Comparison of ENCODE assay signal across 8 cellular contexts in genomic region chr1:206472454-206472853, GRCh38. TPM values are rescaled to one million over a fixed set of nuclear protein-coding genes. Genes with fewer than 3 reads are reported as not detected.
A peak's percentile ranks its signal among the peaks of the same experiment; 100 is the strongest.
DNase-seq lines count a peak whose midpoint lies in the region; ATAC-seq, FAIRE-seq and TF ChIP-seq lines count a peak whose summit lies in the region.

No MANE protein-coding gene starts in this region.

- H3K18ac ChIP-seq in IMR-90 (ENCODE audit: low read depth, low read length), result peak overlapping the region; percentile 58; the same call in 1 of the 2 replicates

- no peak overlapping the region for H4K5ac ChIP-seq in IMR-90 (ENCODE audit: low read depth, low read length)

- BruUV-seq in IMR-90 (replicated peaks; lab: Mats Ljungman, UMichigan), result no TSS peak

- H3K36me3 ChIP-seq in IMR-90 (ENCODE audit: control insufficient read depth, insufficient read depth, low read length), result peaks cover 27% of the 10 kb centered on the region; the same call in 1 of the 2 replicates
- no peaks in the 10 kb centered on the region for H3K36me3 ChIP-seq in right lobe of liver

- H2BK5ac ChIP-seq in IMR-90 (ENCODE audit: low read depth, low read length, poor library complexity, severe bottlenecking), result peak overlapping the region; percentile 52

- peak; percentile 57 for ATAC-seq in IMR-90 (ENCODE audit: low read depth)
- no peak for ATAC-seq in activated T-helper 17 cell treated with anti-CD3 and anti-CD28 coated beads, Interleukin-2, amount 50 U/mL, for 72 hours (replicated peaks)
- peak in 3 of 4 donors; percentile 6 to 58 (median 15) for ATAC-seq in right lobe of liver
- no peak for ATAC-seq in left lobe of liver
- ATAC-seq in HG03045 (IDR thresholded peaks at IDR 0.05; ENCODE audit: unreplicated experiment), result no peak

- intact Hi-C loops in IMR-90 (cut with micrococcal nuclease), result loop anchor here (10.0 kb wide), 1 partner anchor 512 kb away; no protein-coding TSS in a partner anchor
- intact Hi-C loops in right lobe of liver (cut with DNase I), result loop anchor here in 1 of 2 donors (10.0 kb wide), 1 partner anchor 442 kb away; no protein-coding TSS in a partner anchor

- dilution Hi-C loops in IMR-90 (cut with HindIII; ENCODE audit: low sequenced_read_pairs, unreplicated experiment), result no loop called here

- peak overlapping the region; percentile 68; the same call in 1 of the 2 replicates for H2BK120ac ChIP-seq in IMR-90 (ENCODE audit: low read depth, low read length)

- peak overlapping the region; percentile 90 for H3K27ac Mint-ChIP-seq in activated T-helper 17 cell treated with anti-CD3 and anti-CD28 coated beads, Interleukin-2, amount 50 U/mL, for 72 hours

- CTCF ChIA-PET in IMR-90 (lab: Yijun Ruan, JAX), result interaction anchor here (0.6 to 0.7 kb wide), 2 partner anchors 10 to 42 kb away, joined by 3 read pairs; no protein-coding TSS in a partner anchor

- peak; percentile 67 for DNase-seq in AG20443 (ENCODE audit: low spot score)
- DNase-seq in IMR-90, result peak; percentile 93
- peak in 1 of 3 donors; percentile 57 for DNase-seq in right lobe of liver
- no peak for DNase-seq in putamen (ENCODE audit: low spot score)
- DNase-seq in left lobe of liver (ENCODE audit: low spot score), result no peak
- DNase-seq in frontal cortex (ENCODE audit: low spot score in 2 of 2), result no peak

- H3K4me3 ChIP-seq in IMR-90 (ENCODE audit: insufficient read depth, low read depth, low read length) (no peak overlapping the region), right lobe of liver (no peak overlapping the region)

- peak overlapping the region; percentile 57; the same call in 1 of the 2 replicates for H3K14ac ChIP-seq in IMR-90 (replicated peaks; ENCODE audit: low read depth, low read length)

- peaks cover 22% of the 10 kb centered on the region for H3K4me1 ChIP-seq in IMR-90 (ENCODE audit: control insufficient read depth, insufficient read depth, low read length)
- H3K4me1 ChIP-seq in right lobe of liver, result peaks cover 0 to 10% (median 0%) of the 10 kb centered on the region in 4 donors

- H3K36me3 Mint-ChIP-seq in activated T-helper 17 cell treated with anti-CD3 and anti-CD28 coated beads, Interleukin-2, amount 50 U/mL, for 72 hours (ENCODE audit: low read depth), result peaks cover 53% of the 10 kb centered on the region

- no peak for FAIRE-seq in frontal cortex (lab: Jason Lieb, UNC)

- peak overlapping the region; percentile 50; the same call in 1 of the 2 replicates for H3K56ac ChIP-seq in IMR-90 (ENCODE audit: extremely low read depth, insufficient read depth, low read length)

- H3K27me3 ChIP-seq in IMR-90 (ENCODE audit: control insufficient read depth, insufficient read depth, low read length) (no peaks in the 10 kb centered on the region), right lobe of liver (no peaks in the 10 kb centered on the region)

- no peaks in the 10 kb centered on the region for H3K9me3 Mint-ChIP-seq in activated T-helper 17 cell treated with anti-CD3 and anti-CD28 coated beads, Interleukin-2, amount 50 U/mL, for 72 hours

- WGBS in IMR-90 (ENCODE audit: extremely low coverage in 2 of 2, insufficient read length in 1 of 2), 2 experiments, result no CpG with 5 or more reads among the region's 3 CpGs
- WGBS in right lobe of liver (ENCODE audit: insufficient coverage, low coverage, low lambda C conversion rate, missing lambda C conversion rate), result 22% methylated on average over 2 of the region's 3 CpGs

- H3K79me1 ChIP-seq in IMR-90 (ENCODE audit: low read depth in 1 of 2, low read length in 2 of 2), result peaks cover 19 to 28% of the 10 kb centered on the region in 2 experiments

- H4K91ac ChIP-seq in IMR-90 (ENCODE audit: insufficient read depth, low read depth, low read length), result peak overlapping the region; percentile 68

- H3K23ac ChIP-seq in IMR-90 (ENCODE audit: low read depth, low read length), result peak overlapping the region; percentile 44; the same call in 1 of the 2 replicates

- TF ChIP-seq CTCF in IMR-90 (conservative IDR thresholded peaks at IDR 0.05; ENCODE audit: low read depth, low read length) (no peak), right lobe of liver (IDR thresholded peaks at IDR 0.05) (no peak)

- H2BK15ac ChIP-seq in IMR-90 (ENCODE audit: low read depth, low read length), result peak overlapping the region; percentile 76; the same call in 1 of the 3 replicates

- peak overlapping the region; percentile 72 for H2AFZ ChIP-seq in IMR-90 (replicated peaks; ENCODE audit: low read length, poor library complexity)

- TF ChIP-seq POLR2A in IMR-90 (IDR thresholded peaks at IDR 0.05; ENCODE audit: low read depth, low read length), result peak; percentile 47
- no peak for TF ChIP-seq POLR2A in right lobe of liver (IDR thresholded peaks at IDR 0.05)

- peak overlapping the region; percentile 70 for H3K4me2 ChIP-seq in IMR-90 (ENCODE audit: low read depth, low read length)

- H2BK20ac ChIP-seq in IMR-90 (ENCODE audit: low read depth, low read length), result 0 out of 2 replicates have a peak overlapping the region, but pooled peaks have one; percentile 58

- in situ Hi-C loops in IMR-90 (cut with MboI; ENCODE audit: low sequenced_read_pairs), result no loop called here

- no peaks in the 10 kb centered on the region for H4K20me1 ChIP-seq in IMR-90 (ENCODE audit: insufficient read depth, low read length)

- POLR2A ChIA-PET in IMR-90 (lab: Charles Lee; ENCODE audit: unreplicated experiment), result no interaction called here

- TF ChIP-seq RAD21 in IMR-90 (IDR thresholded peaks at IDR 0.05; ENCODE audit: low read length), result no peak

- H3K9me3 ChIP-seq in IMR-90 (ENCODE audit: control insufficient read depth, insufficient read depth, low read length) (no peaks in the 10 kb centered on the region), right lobe of liver (no peaks in the 10 kb centered on the region)

- peaks cover 52% of the 10 kb centered on the region for H3K4me1 Mint-ChIP-seq in activated T-helper 17 cell treated with anti-CD3 and anti-CD28 coated beads, Interleukin-2, amount 50 U/mL, for 72 hours

- H2AK5ac ChIP-seq in IMR-90 (ENCODE audit: low read depth, low read length), result peak overlapping the region; percentile 67

- H3K9ac ChIP-seq in IMR-90 (ENCODE audit: low read depth, low read length), result no peak overlapping the region

- H3K4me3 Mint-ChIP-seq in activated T-helper 17 cell treated with anti-CD3 and anti-CD28 coated beads, Interleukin-2, amount 50 U/mL, for 72 hours, result peak overlapping the region; percentile 95

- H2AK9ac ChIP-seq in IMR-90 (replicated peaks; ENCODE audit: low read depth, low read length, poor library complexity), result peak overlapping the region; percentile 86

- peak overlapping the region in 1 of 2 experiments; percentile 71; a peak in 2 of 4 replicates for H4K8ac ChIP-seq in IMR-90 (ENCODE audit: low read depth in 2 of 2, low read length in 2 of 2)

- H3K27me3 Mint-ChIP-seq in activated T-helper 17 cell treated with anti-CD3 and anti-CD28 coated beads, Interleukin-2, amount 50 U/mL, for 72 hours, result no peaks in the 10 kb centered on the region

- H3K27ac ChIP-seq in IMR-90 (ENCODE audit: insufficient read depth, low read length) (peak overlapping the region; percentile 49; the same call in 1 of the 2 replicates), right lobe of liver (no peak overlapping the region)

- H3K9me1 ChIP-seq in IMR-90 (ENCODE audit: insufficient read depth, low read length), result peaks cover 8% of the 10 kb centered on the region

- H3K4ac ChIP-seq in IMR-90 (ENCODE audit: low read depth, low read length), result peak overlapping the region; percentile 93

TF ChIP-seq in IMR-90, 13 proteins besides CTCF, POLR2A, EP300 and RAD21:
- TF ChIP-seq NFE2L2 (IDR thresholded peaks at IDR 0.05; ENCODE audit: low read depth, low read length) (no peak), CEBPB (IDR thresholded peaks at IDR 0.05; ENCODE audit: low read depth, low read length) (peak; percentile 98), MXI1 (IDR thresholded peaks at IDR 0.05; ENCODE audit: borderline replicate concordance, low read depth, low read length) (0 out of 2 replicates have a peak, but pooled peaks have one; percentile 39), SMC3 (IDR thresholded peaks at IDR 0.05; ENCODE audit: low read depth, low read length) (no peak), BHLHE40 (IDR thresholded peaks at IDR 0.05; ENCODE audit: low read depth, low read length) (no peak), MAZ (IDR thresholded peaks at IDR 0.05; ENCODE audit: borderline replicate concordance, low read depth, low read length) (peak; percentile 90), FOS (IDR thresholded peaks at IDR 0.05; ENCODE audit: low read depth, low read length) (peak; percentile 3; the same call in 1 of the 2 replicates), RCOR1 (IDR thresholded peaks at IDR 0.05; ENCODE audit: insufficient replicate concordance, low read length) (no peak)

RNA-seq across cellular contexts. Expression of gene IKBKE, which starts 2.2 kb away (rescaled TPM):
- total RNA-seq in IMR-90 (2012; rRNA removed) (21.4 and 24.0 TPM in 2 replicates), right lobe of liver (1 to 10 TPM in 5 of 6 experiments, under 1 TPM in 1; 0.86 to 2.7 (median 1.9) TPM), left lobe of liver (1.3 TPM), frontal cortex (0.41 TPM)
- 20.3 and 21.0 TPM in 2 replicates for polyA plus RNA-seq in IMR-90 (2012; rRNA removed)
- 14.8 and 17.1 TPM in 2 replicates for polyA plus RNA-seq in IMR-90 (2012; cell fraction: cytosol; rRNA removed)
- polyA plus RNA-seq in IMR-90 (2012; cell fraction: nucleus; rRNA removed; ENCODE audit: low replicate concordance), result 47.3 and 62.4 TPM in 2 replicates
- total RNA-seq in activated T-helper 17 cell treated with anti-CD3 and anti-CD28 coated beads, Interleukin-2, amount 50 U/mL, for 72 hours, result 10 to 100 TPM; 21.7 to 26.6 TPM

RNA-seq across cellular contexts. Expression of gene RASSF5, which starts 34.9 kb away (rescaled TPM):
- total RNA-seq in IMR-90 (2012; rRNA removed) (0.18 and 0.56 TPM in 2 replicates), right lobe of liver (10 to 100 TPM in 5 of 6 experiments, 1 to 10 TPM in 1; 8.1 to 18.8 (median 12.6) TPM), left lobe of liver (13.1 TPM), frontal cortex (0.82 TPM)
- 1.1 TPM in 2 replicates for polyA plus RNA-seq in IMR-90 (2012; rRNA removed)
- polyA plus RNA-seq in IMR-90 (2012; cell fraction: cytosol; rRNA removed), result 0.39 and 1.2 TPM in 2 replicates
- polyA plus RNA-seq in IMR-90 (2012; cell fraction: nucleus; rRNA removed; ENCODE audit: low replicate concordance), result 2.3 and 3.2 TPM in 2 replicates
- total RNA-seq in activated T-helper 17 cell treated with anti-CD3 and anti-CD28 coated beads, Interleukin-2, amount 50 U/mL, for 72 hours, result 100 to 1,000 TPM; 162 to 227 TPM

Comparison
In these comparisons a context has a peak if more than half of its experiments do, and no peak if none do; other contexts are left out.
1. DNase-seq: peak in AG20443 (single experiment) and IMR-90 (single experiment); none in putamen (single experiment), left lobe of liver (single experiment) and frontal cortex (0 of 2).
2. ATAC-seq: peak in IMR-90 (single experiment) and right lobe of liver (3 of 4); none in activated T-helper 17 cell treated with anti-CD3 and anti-CD28 coated beads, Interleukin-2, amount 50 U/mL, for 72 hours (single experiment), left lobe of liver (single experiment) and HG03045 (single experiment).
3. RNA of gene RASSF5, which starts 34.9 kb away (total RNA-seq): 162 to 227 TPM in activated T-helper 17 cell treated with anti-CD3 and anti-CD28 coated beads, Interleukin-2, amount 50 U/mL, for 72 hours; 13.1 TPM in left lobe of liver (single experiment), 8.1 to 18.8 TPM in right lobe of liver, 0.82 TPM in frontal cortex (single experiment) and 0.18 to 0.56 TPM in IMR-90; every median in the first group is over 4 times any median in the second.